ENCODE assay signal across 1 cellular context in genomic region chr12:132437252-132438138, GRCh38.
TF ChIP-seq lines count a peak whose summit lies in the region.

No MANE protein-coding gene starts in this region.

TF ChIP-seq in GM23338, 12 proteins besides CTCF, POLR2A, EP300 and RAD21 (continued from another document):
- TF ChIP-seq ZNF462 (CRISPR knock-in tag; IDR thresholded peaks at IDR 0.05) (no peak), POLR2AphosphoS5 (IDR thresholded peaks at IDR 0.05; ENCODE audit: low read depth) (no peak), NANOG (IDR thresholded peaks at IDR 0.05; ENCODE audit: borderline replicate concordance) (no peak), ZNF331 (CRISPR knock-in tag; IDR thresholded peaks at IDR 0.05; ENCODE audit: low read depth) (no peak), EZH2phosphoT487 (IDR thresholded peaks at IDR 0.05; ENCODE audit: unreplicated experiment) (no peak)
